In the genomic region with DNA sequence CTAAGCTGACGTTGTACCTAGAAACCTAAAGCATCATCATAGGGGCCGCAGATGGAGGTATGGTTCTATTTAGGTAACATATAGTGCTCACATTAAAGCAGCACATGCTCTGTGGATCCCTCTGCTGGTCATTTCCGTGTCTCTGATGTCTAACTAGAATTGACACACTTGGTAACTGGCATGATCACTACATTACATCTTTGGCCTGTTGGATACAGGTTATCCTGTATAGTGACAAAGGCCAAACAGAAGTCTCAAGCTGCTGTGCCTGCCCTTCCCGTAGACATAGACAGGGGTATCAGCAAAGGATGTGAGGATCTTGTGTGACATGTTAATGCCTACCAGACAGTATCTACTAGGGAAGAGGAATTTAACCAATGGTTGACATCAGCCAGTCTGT, we compare ENCODE assay signal across 8 cellular contexts. TPM values are rescaled to one million over a fixed set of nuclear protein-coding genes. Genes with fewer than 3 reads are reported as not detected.
A peak's percentile ranks its signal among the peaks of the same experiment; 100 is the strongest.
DNase-seq lines count a peak whose midpoint lies in the region; ATAC-seq and TF ChIP-seq lines count a peak whose summit lies in the region.

No MANE protein-coding gene starts in this region.

- no peaks in the 10 kb centered on the region for H4K20me1 ChIP-seq in PC-3 (ENCODE audit: low read length)
- H4K20me1 ChIP-seq in hepatocyte (ENCODE audit: insufficient read depth, poor library complexity, severe bottlenecking): no peaks in the 10 kb centered on the region

- no peak overlapping the region for H3K9ac ChIP-seq in PC-3 (ENCODE audit: low read length)

- no peaks in the 10 kb centered on the region for H3K27me3 ChIP-seq in PC-3 (ENCODE audit: low read length)
- no peaks in the 10 kb centered on the region for H3K27me3 ChIP-seq in ascending aorta
- H3K27me3 ChIP-seq in hepatocyte: no peaks in the 10 kb centered on the region
- H3K27me3 ChIP-seq in thoracic aorta (replicated peaks; ENCODE audit: insufficient read depth): no peaks in the 10 kb centered on the region

- intact Hi-C loops in PC-3 (cut with micrococcal nuclease) (loop anchor here (5.0 to 10.0 kb wide), 3 partner anchors 50 to 168 kb away; no protein-coding TSS in a partner anchor), ascending aorta (cut with DNase I) (loop anchor here (5.0 kb wide), 1 partner anchor 78 kb away; a partner anchor contains a TSS)

- no peak overlapping the region for H3K4me2 ChIP-seq in PC-3 (ENCODE audit: low read length)
- no peak overlapping the region for H3K4me2 ChIP-seq in hepatocyte

- CTCF ChIA-PET in HEK293 (lab: Yijun Ruan, JAX) (interaction anchor here (0.5 to 3.4 kb wide), 13 partner anchors 15 to 272 kb away, joined by 3 to 15 read pairs (median 3); no protein-coding TSS in a partner anchor), PC-3 (lab: Charles Lee) (no interaction called here)

- H2AFZ ChIP-seq in PC-3 (ENCODE audit: low read length): no peak overlapping the region
- H2AFZ ChIP-seq in hepatocyte: no peak overlapping the region

- no TSS peak for BruUV-seq in PC-3 (replicated peaks; lab: Mats Ljungman, UMichigan)

- no peak overlapping the region for H3K4me3 ChIP-seq in HEK293 (ENCODE audit: low read depth, low read length)
- H3K4me3 ChIP-seq in PC-3 (ENCODE audit: low read length): no peak overlapping the region
- no peak overlapping the region for H3K4me3 ChIP-seq in ascending aorta
- H3K4me3 ChIP-seq in hepatocyte: no peak overlapping the region
- H3K4me3 ChIP-seq in thoracic aorta: no peak overlapping the region

- H3K27ac ChIP-seq in HEK293 (ENCODE audit: extremely low read depth, low read depth, low read length) (no peak overlapping the region), PC-3 (ENCODE audit: low read length) (no peak overlapping the region), ascending aorta (peak overlapping the region in 1 of 2 donors; percentile 32), hepatocyte (no peak overlapping the region), thoracic aorta (no peak overlapping the region)

- 57% methylated on average over 4 of the region's 4 CpGs for WGBS in hepatocyte (ENCODE audit: low lambda C conversion rate, missing lambda C conversion rate)

- peak; percentile 47; the same call in 1 of the 2 replicates for TF ChIP-seq CTCF in HEK293 (tag by site-specific recombination; IDR thresholded peaks at IDR 0.05)
- TF ChIP-seq CTCF in PC-3 (conservative IDR thresholded peaks at IDR 0.05; ENCODE audit: low read depth, low read length): peak; percentile 70
- TF ChIP-seq CTCF in ascending aorta (IDR thresholded peaks at IDR 0.05): peak; percentile 37 to 47 (median 41)
- TF ChIP-seq CTCF in hepatocyte (IDR thresholded peaks at IDR 0.05; ENCODE audit: poor library complexity): peak; percentile 54
- TF ChIP-seq CTCF in thoracic aorta (IDR thresholded peaks at IDR 0.05): peak; percentile 38

- ATAC-seq in PC-3 (peak; percentile 76), thoracic aorta (ENCODE audit: insufficient number of reproducible peaks, low FRiP score, low read depth) (no peak)

- no peaks in the 10 kb centered on the region for H3K9me3 ChIP-seq in HEK293 (ENCODE audit: control insufficient read depth, insufficient read depth, low read depth, low read length)
- no peaks in the 10 kb centered on the region for H3K9me3 ChIP-seq in PC-3 (ENCODE audit: low read length)
- H3K9me3 ChIP-seq in ascending aorta: no peaks in the 10 kb centered on the region
- no peaks in the 10 kb centered on the region for H3K9me3 ChIP-seq in hepatocyte (ENCODE audit: low read depth)
- H3K9me3 ChIP-seq in thoracic aorta: no peaks in the 10 kb centered on the region

- H3K4me1 ChIP-seq in HEK293 (ENCODE audit: control insufficient read depth, insufficient read depth, low read length): peaks cover 3% of the 10 kb centered on the region; the same call in 1 of the 2 replicates
- H3K4me1 ChIP-seq in PC-3 (ENCODE audit: insufficient read depth, low read length): no peaks in the 10 kb centered on the region
- no peaks in the 10 kb centered on the region for H3K4me1 ChIP-seq in ascending aorta
- H3K4me1 ChIP-seq in hepatocyte (ENCODE audit: insufficient read depth): no peaks in the 10 kb centered on the region
- peaks cover 0 to 5% of the 10 kb centered on the region in 2 donors for H3K4me1 ChIP-seq in thoracic aorta (ENCODE audit: control insufficient read depth in 1 of 2, low read depth in 2 of 2)

- no peaks in the 10 kb centered on the region for H3K9me2 ChIP-seq in PC-3 (replicated peaks; ENCODE audit: low read length)
- H3K9me2 ChIP-seq in hepatocyte (replicated peaks; ENCODE audit: insufficient read depth): no peaks in the 10 kb centered on the region

- H3K79me2 ChIP-seq in PC-3 (ENCODE audit: low read length) (no peaks in the 10 kb centered on the region), hepatocyte (no peaks in the 10 kb centered on the region)

- H3K36me3 ChIP-seq in HEK293 (ENCODE audit: control insufficient read depth in 2 of 2, insufficient read depth in 1 of 2, low read length in 2 of 2): peaks cover 13 to 27% of the 10 kb centered on the region in 2 experiments
- H3K36me3 ChIP-seq in PC-3 (ENCODE audit: low read depth, low read length): peaks cover 10% of the 10 kb centered on the region; the same call in 1 of the 2 replicates
- peaks cover 0 to 8% of the 10 kb centered on the region in 2 donors for H3K36me3 ChIP-seq in ascending aorta
- H3K36me3 ChIP-seq in hepatocyte (replicated peaks; ENCODE audit: insufficient read depth, low read depth): no peaks in the 10 kb centered on the region
- H3K36me3 ChIP-seq in thoracic aorta: no peaks in the 10 kb centered on the region

- POLR2A ChIA-PET in HEK293 (lab: Yijun Ruan, JAX): interaction anchor here (0.5 kb wide), 1 partner anchor 83 kb away, joined by 6 read pairs; no protein-coding TSS in a partner anchor
- POLR2A ChIA-PET in PC-3 (lab: Charles Lee; ENCODE audit: unreplicated experiment): no interaction called here

- DNase-seq in NOMO-1 treated with DMSO at 0.1 percent for 48 hours (lab: John Stamatoyannopoulos, UW; ENCODE audit: unreplicated experiment): peak; percentile 41
- DNase-seq in NOMO-1 treated with dmso at 0.1 percent for 144 hours (lab: John Stamatoyannopoulos, UW; ENCODE audit: unreplicated experiment): no peak
- peak; percentile 72 for DNase-seq in PC-3
- DNase-seq in ascending aorta (ENCODE audit: low spot score in 2 of 2): peak in 1 of 2 donors; percentile 67
- peak; percentile 49 for DNase-seq in hepatocyte (ENCODE audit: low spot score)
- DNase-seq in thoracic aorta (ENCODE audit: low spot score): no peak
- no peak for DNase-seq in NCI-H226

- H3F3A ChIP-seq in PC-3 (ENCODE audit: low read length, unreplicated experiment): no peaks in the 10 kb centered on the region

TF ChIP-seq in HEK293, 187 proteins besides CTCF, POLR2A, EP300 and RAD21:
- TF ChIP-seq ZNF776 (tag by site-specific recombination; IDR thresholded peaks at IDR 0.05; ENCODE audit: borderline replicate concordance) (no peak), ZNF654 (tag by site-specific recombination; IDR thresholded peaks at IDR 0.05; ENCODE audit: low read depth) (peak; percentile 37; the same call in 1 of the 2 replicates)
- TF ChIP-seq, protein P1, sequence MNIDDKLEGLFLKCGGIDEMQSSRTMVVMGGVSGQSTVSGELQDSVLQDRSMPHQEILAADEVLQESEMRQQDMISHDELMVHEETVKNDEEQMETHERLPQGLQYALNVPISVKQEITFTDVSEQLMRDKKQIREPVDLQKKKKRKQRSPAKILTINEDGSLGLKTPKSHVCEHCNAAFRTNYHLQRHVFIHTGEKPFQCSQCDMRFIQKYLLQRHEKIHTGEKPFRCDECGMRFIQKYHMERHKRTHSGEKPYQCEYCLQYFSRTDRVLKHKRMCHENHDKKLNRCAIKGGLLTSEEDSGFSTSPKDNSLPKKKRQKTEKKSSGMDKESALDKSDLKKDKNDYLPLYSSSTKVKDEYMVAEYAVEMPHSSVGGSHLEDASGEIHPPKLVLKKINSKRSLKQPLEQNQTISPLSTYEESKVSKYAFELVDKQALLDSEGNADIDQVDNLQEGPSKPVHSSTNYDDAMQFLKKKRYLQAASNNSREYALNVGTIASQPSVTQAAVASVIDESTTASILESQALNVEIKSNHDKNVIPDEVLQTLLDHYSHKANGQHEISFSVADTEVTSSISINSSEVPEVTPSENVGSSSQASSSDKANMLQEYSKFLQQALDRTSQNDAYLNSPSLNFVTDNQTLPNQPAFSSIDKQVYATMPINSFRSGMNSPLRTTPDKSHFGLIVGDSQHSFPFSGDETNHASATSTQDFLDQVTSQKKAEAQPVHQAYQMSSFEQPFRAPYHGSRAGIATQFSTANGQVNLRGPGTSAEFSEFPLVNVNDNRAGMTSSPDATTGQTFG (tag by site-specific recombination; IDR thresholded peaks at IDR 0.05; ENCODE audit: borderline replicate concordance): no peak
TF ChIP-seq in HEK293: peak in this region for 1.

RNA-seq across cellular contexts. Expression of a gene that starts 51.2 kb away (rescaled TPM):
- total RNA-seq in PC-3 (2014; rRNA removed) (76.7 and 84.4 TPM in 2 replicates), ascending aorta (78.1 TPM), hepatocyte (131 and 141 TPM in 2 replicates), thoracic aorta (100 to 1,000 TPM; 148 to 164 TPM)
- polyA plus RNA-seq in hepatocyte: 51.1 and 51.6 TPM in 2 replicates

Comparison
In these comparisons a context has a peak if more than half of its experiments do, and no peak if none do; other contexts are left out.
1. DNase-seq: peak in NOMO-1 treated with DMSO at 0.1 percent for 48 hours (single experiment), PC-3 (single experiment) and hepatocyte (single experiment); none in NOMO-1 treated with dmso at 0.1 percent for 144 hours (single experiment), thoracic aorta (single experiment) and NCI-H226 (single experiment).
2. Peak in every context shown above with its lines, with median percentiles within 50 percentile points of each other: CTCF ChIP-seq.